ENCODE assay signal across 22 cellular contexts in the genomic region with DNA sequence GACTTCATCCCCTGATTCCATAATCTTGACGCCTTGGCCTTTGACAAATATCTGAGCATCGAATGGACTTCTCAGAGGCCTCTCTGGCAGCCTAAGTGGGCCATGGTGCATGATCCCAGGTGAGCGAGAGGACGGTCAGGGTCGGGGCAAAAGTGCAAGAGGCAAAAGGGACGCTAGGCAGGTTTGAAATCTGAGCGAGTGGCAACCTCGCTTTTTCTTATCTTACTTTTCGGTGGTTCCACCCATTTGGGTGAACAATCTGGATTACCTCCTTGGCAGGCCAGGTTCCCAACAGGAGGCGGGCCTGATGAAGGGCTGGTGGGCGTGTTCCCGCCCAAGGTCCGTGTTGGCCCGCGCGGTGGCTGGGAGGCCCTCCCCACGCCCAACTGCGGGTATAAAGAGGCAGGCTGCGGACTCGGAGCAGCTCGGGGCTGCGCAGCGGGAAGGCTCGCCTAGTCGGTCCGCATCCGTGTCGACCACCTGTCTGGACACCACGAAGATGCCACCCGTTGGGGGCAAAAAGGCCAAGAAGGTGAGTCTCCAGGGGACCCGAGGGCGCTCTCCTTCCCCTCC. TPM values are rescaled to one million over a fixed set of nuclear protein-coding genes. Genes with fewer than 3 reads are reported as not detected.
DNase-seq lines count a peak whose midpoint lies in the region; ATAC-seq and TF ChIP-seq lines count a peak whose summit lies in the region.
"Had no signal": no experiment of that assay in that cellular context is flagged by ENCODE, and none has a peak within 500 bp of the region (broad histone marks: within the 10 kb centered on the region; RNA-seq: fewer than 3 reads in every experiment).

A gene with protein sequence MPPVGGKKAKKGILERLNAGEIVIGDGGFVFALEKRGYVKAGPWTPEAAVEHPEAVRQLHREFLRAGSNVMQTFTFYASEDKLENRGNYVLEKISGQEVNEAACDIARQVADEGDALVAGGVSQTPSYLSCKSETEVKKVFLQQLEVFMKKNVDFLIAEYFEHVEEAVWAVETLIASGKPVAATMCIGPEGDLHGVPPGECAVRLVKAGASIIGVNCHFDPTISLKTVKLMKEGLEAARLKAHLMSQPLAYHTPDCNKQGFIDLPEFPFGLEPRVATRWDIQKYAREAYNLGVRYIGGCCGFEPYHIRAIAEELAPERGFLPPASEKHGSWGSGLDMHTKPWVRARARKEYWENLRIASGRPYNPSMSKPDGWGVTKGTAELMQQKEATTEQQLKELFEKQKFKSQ (plus strand): TSS at position 423 of the 573 bp plus-strand sequence. CDS start 77 bp downstream, at position 500.

- 79% methylated on average over 18 of the region's 32 CpGs for WGBS in mammary epithelial cell (ENCODE audit: low coverage, missing lambda C conversion rate)
- 36% methylated on average over 23 of the region's 32 CpGs for WGBS in suprapubic skin

- peak; percentile 12 to 40 for ATAC-seq in lower lobe of right lung

- no peak within 1 kb of the TSS for H3K9ac ChIP-seq in mammary epithelial cell (ENCODE audit: insufficient read depth, low read length)

- dilution Hi-C loops in mammary epithelial cell (cut with HindIII; ENCODE audit: low sequenced_read_pairs): no loop called here

- POLR2A ChIA-PET in MCF 10A (lab: Yijun Ruan, JAX): no interaction called here

- H3K4me1 ChIP-seq in mammary epithelial cell (ENCODE audit: insufficient read depth, low read length) (no peaks in the 10 kb centered on the region), lower lobe of right lung (peaks cover 7% of the 10 kb centered on the region), suprapubic skin (peaks cover 10% of the 10 kb centered on the region)
- H3K4me1 ChIP-seq: uterus had no signal

- TF ChIP-seq CTCF in mammary epithelial cell (conservative IDR thresholded peaks at IDR 0.05 in 1 of 2, IDR thresholded peaks at IDR 0.05 in 1 of 2; ENCODE audit: extremely low read depth in 1 of 2, insufficient read depth in 1 of 2, low read depth in 1 of 2, low read length in 2 of 2) (no peak), MCF 10A (IDR thresholded peaks at IDR 0.05; ENCODE audit: unreplicated experiment) (no peak), glutamatergic neuron (IDR thresholded peaks at IDR 0.05; ENCODE audit: partially characterized antibody, unreplicated experiment) (no peak), lower lobe of right lung (IDR thresholded peaks at IDR 0.05) (no peak), suprapubic skin (IDR thresholded peaks at IDR 0.05) (no peak)

- TF ChIP-seq EP300 in suprapubic skin (IDR thresholded peaks at IDR 0.05): no peak

- H3K27me3 Mint-ChIP-seq in MCF 10A (ENCODE audit: insufficient read depth, unreplicated experiment): no peaks in the 10 kb centered on the region
- peaks cover 7% of the 10 kb centered on the region for H3K27me3 Mint-ChIP-seq in glutamatergic neuron (ENCODE audit: unreplicated experiment)
- H3K27me3 Mint-ChIP-seq in immature natural killer cell (ENCODE audit: low read depth in 3 of 3): peaks cover 0 to 17% (median 10%) of the 10 kb centered on the region in 3 donors

- intact Hi-C loops in mammary epithelial cell (cut with micrococcal nuclease) (no loop called here), MCF 10A (cut with micrococcal nuclease) (no loop called here), lower lobe of right lung (cut with DNase I) (no loop called here)

- H3K4me2 ChIP-seq in mammary epithelial cell (ENCODE audit: insufficient read depth, low read depth, low read length): peak within 1 kb of the TSS; percentile 26

- no peak for DNase-seq in mammary epithelial cell
- no peak for DNase-seq in MCF 10A (ENCODE audit: unreplicated experiment)
- peak; percentile 37 for DNase-seq in glutamatergic neuron
- no peak for DNase-seq in lower lobe of right lung
- DNase-seq in suprapubic skin (ENCODE audit: low spot score in 2 of 2): no peak
- no peak for DNase-seq in AG08396 (ENCODE audit: low spot score)
- DNase-seq in immature natural killer cell: no peak
- DNase-seq in UCSD-AML1 (lab: John Stamatoyannopoulos, UW; ENCODE audit: unreplicated experiment): no peak
- DNase-seq: activated CD4-positive, alpha-beta T cell treated with anti-CD3 and anti-CD28 coated beads for 4 hours; activated naive CD8-positive, alpha-beta T cell treated with anti-CD3 and anti-CD28 coated beads, Interleukin-2, amount 10 ng/mL, durations not matched to agents 7 days and 5 days; CD8-positive, alpha-beta memory T cell; cerebellar nuclear complex; EL; hippocampal formation; NCI-H187; NCI-H748 treated with DMSO at 0.1 percent for 48 hours; stimulated activated CD4-positive, alpha-beta T cell treated with anti-CD3 and anti-CD28 coated beads, Interleukin-4, amount 100 ng/mL, for 1 hour; uterus had no signal

- H3K36me3 ChIP-seq in mammary epithelial cell (ENCODE audit: insufficient read depth, low read length) (no peaks in the 10 kb centered on the region), lower lobe of right lung (no peaks in the 10 kb centered on the region), suprapubic skin (no peaks in the 10 kb centered on the region)
- H3K36me3 ChIP-seq: uterus had no signal

- H3K4me1 Mint-ChIP-seq in MCF 10A (ENCODE audit: insufficient read depth, unreplicated experiment) (no peaks in the 10 kb centered on the region), glutamatergic neuron (ENCODE audit: low read depth, unreplicated experiment) (peaks cover 3% of the 10 kb centered on the region), immature natural killer cell (no peaks in the 10 kb centered on the region)

- no peak within 1 kb of the TSS for H3K4me3 Mint-ChIP-seq in MCF 10A (ENCODE audit: unreplicated experiment)
- H3K4me3 Mint-ChIP-seq in glutamatergic neuron (ENCODE audit: unreplicated experiment): peak within 1 kb of the TSS; percentile 82
- no peak within 1 kb of the TSS for H3K4me3 Mint-ChIP-seq in immature natural killer cell
- H3K4me3 Mint-ChIP-seq: activated naive CD8-positive, alpha-beta T cell treated with anti-CD3 and anti-CD28 coated beads, Interleukin-2, amount 10 ng/mL, durations not matched to agents 7 days and 5 days; CD8-positive, alpha-beta memory T cell; T-helper 1 cell treated with Interleukin-12 subunit alpha and Interleukin-12 subunit beta and Interleukin-4 antibody, amounts not matched to agents 30 μg/mL and 1 μg/mL, for 36 hours had no signal

- H3K9me3 ChIP-seq in mammary epithelial cell (replicated peaks; ENCODE audit: insufficient read depth, low read length) (no peaks in the 10 kb centered on the region), lower lobe of right lung (no peaks in the 10 kb centered on the region), suprapubic skin (no peaks in the 10 kb centered on the region)
- H3K9me3 ChIP-seq: uterus had no signal

- H3K4me3 ChIP-seq in mammary epithelial cell (replicated peaks in 1 of 3; ENCODE audit: insufficient read depth in 1 of 3, low read depth in 2 of 3, low read length in 3 of 3): no peak within 1 kb of the TSS
- no peak within 1 kb of the TSS for H3K4me3 ChIP-seq in lower lobe of right lung
- H3K4me3 ChIP-seq in suprapubic skin: peak within 1 kb of the TSS; percentile 7
- H3K4me3 ChIP-seq: uterus had no signal

- H3K27me3 ChIP-seq in mammary epithelial cell (ENCODE audit: insufficient read depth, low read length): peaks cover 15% of the 10 kb centered on the region
- peaks cover 32% of the 10 kb centered on the region for H3K27me3 ChIP-seq in lower lobe of right lung (ENCODE audit: low read depth)
- peaks cover 26% of the 10 kb centered on the region for H3K27me3 ChIP-seq in suprapubic skin
- H3K27me3 ChIP-seq: uterus had no signal

- BruUV-seq in mammary epithelial cell (replicated peaks; lab: Mats Ljungman, UMichigan) (no TSS peak), MCF 10A (replicated peaks; lab: Mats Ljungman, UMichigan) (no TSS peak)

- H3K36me3 Mint-ChIP-seq in MCF 10A (ENCODE audit: insufficient read depth, unreplicated experiment): no peaks in the 10 kb centered on the region
- H3K36me3 Mint-ChIP-seq in glutamatergic neuron (ENCODE audit: unreplicated experiment): no peaks in the 10 kb centered on the region
- no peaks in the 10 kb centered on the region for H3K36me3 Mint-ChIP-seq in immature natural killer cell
- H3K36me3 Mint-ChIP-seq: activated naive CD8-positive, alpha-beta T cell treated with anti-CD3 and anti-CD28 coated beads, Interleukin-2, amount 10 ng/mL, durations not matched to agents 7 days and 5 days; CD8-positive, alpha-beta memory T cell had no signal

- CTCF ChIA-PET in mammary epithelial cell (lab: Charles Lee; ENCODE audit: low non-redundant PET) (no interaction called here), MCF 10A (lab: Yijun Ruan, JAX) (no interaction called here)

- H3K9me3 Mint-ChIP-seq in MCF 10A (ENCODE audit: unreplicated experiment) (no peaks in the 10 kb centered on the region), glutamatergic neuron (ENCODE audit: unreplicated experiment) (peaks cover 7% of the 10 kb centered on the region), immature natural killer cell (no peaks in the 10 kb centered on the region)
- H3K9me3 Mint-ChIP-seq: activated naive CD8-positive, alpha-beta T cell treated with anti-CD3 and anti-CD28 coated beads, Interleukin-2, amount 10 ng/mL, durations not matched to agents 7 days and 5 days; CD8-positive, alpha-beta memory T cell; T-helper 1 cell treated with Interleukin-12 subunit alpha and Interleukin-12 subunit beta and Interleukin-4 antibody, amounts not matched to agents 30 μg/mL and 1 μg/mL, for 36 hours had no signal

- in situ Hi-C loops in mammary epithelial cell (cut with MboI; ENCODE audit: low sequenced_read_pairs in 2 of 2): no loop called here

- H4K20me1 ChIP-seq in mammary epithelial cell (ENCODE audit: insufficient read depth, low read length): no peaks in the 10 kb centered on the region

- H3K27ac ChIP-seq in mammary epithelial cell (ENCODE audit: insufficient read depth, low read depth, low read length) (no peak within 1 kb of the TSS), lower lobe of right lung (no peak within 1 kb of the TSS), suprapubic skin (no peak within 1 kb of the TSS)
- H3K27ac ChIP-seq: RWPE1, uterus had no signal

- no peaks in the 10 kb centered on the region for H3K79me2 ChIP-seq in mammary epithelial cell (ENCODE audit: insufficient read depth, low read length)

- peak within 1 kb of the TSS; percentile 7 for H2AFZ ChIP-seq in mammary epithelial cell (ENCODE audit: low read depth, low read length)

- TF ChIP-seq POLR2A in suprapubic skin (IDR thresholded peaks at IDR 0.05): no peak

- H3K27ac Mint-ChIP-seq in MCF 10A (ENCODE audit: low read depth, unreplicated experiment) (no peak within 1 kb of the TSS), glutamatergic neuron (ENCODE audit: unreplicated experiment) (no peak within 1 kb of the TSS), immature natural killer cell (no peak within 1 kb of the TSS)
- H3K27ac Mint-ChIP-seq: activated naive CD8-positive, alpha-beta T cell treated with anti-CD3 and anti-CD28 coated beads, Interleukin-2, amount 10 ng/mL, durations not matched to agents 7 days and 5 days; CD8-positive, alpha-beta memory T cell; T-helper 1 cell treated with Interleukin-12 subunit alpha and Interleukin-12 subunit beta and Interleukin-4 antibody, amounts not matched to agents 30 μg/mL and 1 μg/mL, for 36 hours had no signal

RNA-seq across cellular contexts. Expression of the gene that starts here (rescaled TPM):
- total RNA-seq in mammary epithelial cell (not detected), MCF 10A (2022) (not detected in 2 replicates), glutamatergic neuron (ENCODE audit: unreplicated experiment) (20.4 TPM), lower lobe of right lung (not detected), suprapubic skin (under 1 TPM in 2 of 4 donors, not detected in 2; 0.30 to 0.64 TPM)
- polyA plus RNA-seq in mammary epithelial cell (not detected), immature natural killer cell (not detected)
- polyA minus RNA-seq in mammary epithelial cell: not detected
- total RNA-seq: A172; activated naive CD8-positive, alpha-beta T cell treated with anti-CD3 and anti-CD28 coated beads, Interleukin-2, amount 10 ng/mL, durations not matched to agents 7 days and 5 days; CD8-positive, alpha-beta memory T cell; M059J had no signal
- polyA plus RNA-seq: CD8-positive, alpha-beta memory T cell had no signal

Comparison
In these comparisons a context has a peak if more than half of its experiments do, and no peak if none do; other contexts are left out.
1. RNA of the gene that starts here (total RNA-seq): 20.4 TPM in glutamatergic neuron (single experiment); 0.30 to 0.64 TPM in suprapubic skin, not detected in lower lobe of right lung (single experiment), not detected in mammary epithelial cell and not detected in MCF 10A; every median in the first group is over 10 times any median in the second.
2. Peak in ATAC-seq in lower lobe of right lung; RNA of the gene not detected or under 1 TPM.